19 cellular contexts compared by ENCODE assay signal in genomic region chr4:122172266-122172665, GRCh38. TPM values are rescaled to one million over a fixed set of nuclear protein-coding genes. Genes with fewer than 3 reads are reported as not detected.
DNase-seq lines count a peak whose midpoint lies in the region; ATAC-seq, FAIRE-seq and TF ChIP-seq lines count a peak whose summit lies in the region.
"Had no signal": no experiment of that assay in that cellular context is flagged by ENCODE, and none has a peak within 500 bp of the region (broad histone marks: within the 10 kb centered on the region; RNA-seq: fewer than 3 reads in every experiment).

No MANE protein-coding gene starts in this region.

- H4K20me1 ChIP-seq in HepG2 (ENCODE audit: insufficient read depth, low read length), result no peaks in the 10 kb centered on the region; the same call in 1 of the 2 replicates

- H3K9me3 ChIP-seq in HepG2 (ENCODE audit: low read length) (no peaks in the 10 kb centered on the region), right lobe of liver (no peaks in the 10 kb centered on the region), small intestine (ENCODE audit: control insufficient read depth, low read depth) (no peaks in the 10 kb centered on the region)
- H3K9me3 ChIP-seq: A549 had no signal

- FAIRE-seq in HepG2 (lab: Jason Lieb, UNC), result no peak
- peak; percentile 81 for FAIRE-seq in frontal cortex (lab: Jason Lieb, UNC)
- peak; percentile 61 for FAIRE-seq in small intestine (lab: Jason Lieb, UNC)
- FAIRE-seq: A549 had no signal

- POLR2A ChIA-PET in HepG2 (lab: Yijun Ruan, JAX), result no interaction called here

- H3K9ac ChIP-seq in HepG2 (ENCODE audit: insufficient read depth, low read depth, low read length), result no peak overlapping the region

- no peak overlapping the region for H3K4me2 ChIP-seq in HepG2 (ENCODE audit: low read depth, low read length)
- H3K4me2 ChIP-seq: A549, GM23338 had no signal

- in situ Hi-C loops in HepG2 (cut with HindIII; ENCODE audit: extremely low pct_ligation_motif_present, low pct_unique_long_range_greater_than_20kb), result no loop called here

- intact Hi-C loops in HepG2 (cut with micrococcal nuclease; ENCODE audit: unreplicated experiment) (no loop called here), right lobe of liver (cut with DNase I) (no loop called here)

- no peak for TF ChIP-seq POLR2A in HepG2 (IDR thresholded peaks at IDR 0.05; ENCODE audit: insufficient read depth in 1 of 2, low read depth in 2 of 2, low read length in 2 of 2)
- no peak for TF ChIP-seq POLR2A in right lobe of liver (IDR thresholded peaks at IDR 0.05)

- DNase-seq in HepG2 (ENCODE audit: low spot score) (no peak), right lobe of liver (no peak), frontal cortex (ENCODE audit: low spot score in 2 of 2) (no peak), small intestine (no peak), mesenteric fat pad (ENCODE audit: low spot score) (no peak)
- DNase-seq: ACHN; C1 segment of cervical spinal cord; Calu3; CD4-positive, alpha-beta memory T cell; COR-L47; DMS53; DMS79 treated with DMSO at 0.1 percent for 48 hours; H9; HFFc6 had no signal

- peaks cover 2% of the 10 kb centered on the region for H3K79me2 ChIP-seq in HepG2 (ENCODE audit: insufficient read depth, low read length)

- CTCF ChIA-PET in HepG2 (lab: Yijun Ruan, JAX; ENCODE audit: low intra/inter-chr PET ratio, low total read pairs), result no interaction called here

- H3K27ac ChIP-seq in HepG2 (ENCODE audit: extremely low read length, insufficient read depth, low read length) (no peak overlapping the region), right lobe of liver (no peak overlapping the region), small intestine (ENCODE audit: low read depth in 1 of 2, low read length in 1 of 2) (no peak overlapping the region)
- H3K27ac ChIP-seq: 22Rv1, A549 had no signal

- ATAC-seq in HepG2, result no peak
- ATAC-seq in right lobe of liver, result no peak
- ATAC-seq in HG02678 (IDR thresholded peaks at IDR 0.05; ENCODE audit: unreplicated experiment), result no peak
- ATAC-seq: A549, GM23338, HCT116 had no signal

- no peak for TF ChIP-seq RAD21 in HepG2 (CRISPR knock-in tag; IDR thresholded peaks at IDR 0.05)

- TF ChIP-seq CTCF in HepG2 (CRISPR knock-in tag; IDR thresholded peaks at IDR 0.05) (no peak), right lobe of liver (IDR thresholded peaks at IDR 0.05) (no peak)

- H3K4me1 ChIP-seq in HepG2 (ENCODE audit: insufficient read depth, low read length) (no peaks in the 10 kb centered on the region), right lobe of liver (no peaks in the 10 kb centered on the region), small intestine (ENCODE audit: control insufficient read depth in 2 of 2, insufficient read depth in 1 of 2, low read depth in 1 of 2, low read length in 1 of 2) (no peaks in the 10 kb centered on the region)
- H3K4me1 ChIP-seq: A549 had no signal

- no peaks in the 10 kb centered on the region for H3K27me3 ChIP-seq in HepG2 (ENCODE audit: control insufficient read depth in 1 of 2, insufficient read depth in 2 of 2, low read length in 2 of 2)
- no peaks in the 10 kb centered on the region for H3K27me3 ChIP-seq in right lobe of liver
- no peaks in the 10 kb centered on the region for H3K27me3 ChIP-seq in small intestine (ENCODE audit: control insufficient read depth in 2 of 2, insufficient read depth in 2 of 2, low read length in 2 of 2)

- no peak overlapping the region for H2AFZ ChIP-seq in HepG2 (ENCODE audit: low read length)
- H2AFZ ChIP-seq: GM23338 had no signal

- BruUV-seq in HepG2 (replicated peaks; lab: Mats Ljungman, UMichigan), result no TSS peak

- WGBS in HepG2 (ENCODE audit: low lambda C conversion rate), result 100% methylated on average over 1 of the region's 1 CpG
- 82% methylated on average over 1 of the region's 1 CpG for WGBS in right lobe of liver (ENCODE audit: insufficient coverage, low coverage, low lambda C conversion rate, missing lambda C conversion rate)
- WGBS in small intestine, 3 donors, result 96 to 100% (median 97%) methylated on average over 1 of the region's 1 CpG

- TF ChIP-seq EP300 in HepG2 (IDR thresholded peaks at IDR 0.05; ENCODE audit: low read depth in 2 of 2, low read length in 2 of 2) (no peak), HepG2 (CRISPR knock-in tag; IDR thresholded peaks at IDR 0.05; ENCODE audit: borderline replicate concordance) (no peak)

- H3K4me3 ChIP-seq in HepG2 (replicated peaks in 1 of 3; ENCODE audit: insufficient read depth in 1 of 3, low read depth in 2 of 3, low read length in 3 of 3) (no peak overlapping the region), right lobe of liver (no peak overlapping the region), small intestine (ENCODE audit: low read depth in 1 of 2, low read length in 2 of 2) (no peak overlapping the region)
- H3K4me3 ChIP-seq: A549, GM23338 had no signal

- H3K36me3 ChIP-seq in HepG2 (replicated peaks in 1 of 2; ENCODE audit: control insufficient read depth in 1 of 2, insufficient read depth in 2 of 2, low read length in 2 of 2) (peaks cover 0 to 16% of the 10 kb centered on the region in 2 experiments; a peak in 1 of 5 replicates), right lobe of liver (peaks cover 0 to 21% (median 6%) of the 10 kb centered on the region in 4 donors), small intestine (ENCODE audit: control insufficient read depth in 2 of 2, insufficient read depth in 2 of 2, low read length in 2 of 2) (peaks cover 6 to 7% of the 10 kb centered on the region in 2 donors)

TF ChIP-seq in HepG2, 621 proteins besides CTCF, POLR2A, EP300 and RAD21:
- TF ChIP-seq ZXDC (CRISPR knock-in tag; IDR thresholded peaks at IDR 0.05) (no peak), ZNF577 (CRISPR knock-in tag; IDR thresholded peaks at IDR 0.05; ENCODE audit: borderline replicate concordance, low read depth) (no peak), ATF7 (IDR thresholded peaks at IDR 0.05) (peak; percentile 57; the same call in 1 of the 2 replicates), ATF7 (CRISPR knock-in tag; IDR thresholded peaks at IDR 0.05) (no peak)
- TF ChIP-seq, protein P1, sequence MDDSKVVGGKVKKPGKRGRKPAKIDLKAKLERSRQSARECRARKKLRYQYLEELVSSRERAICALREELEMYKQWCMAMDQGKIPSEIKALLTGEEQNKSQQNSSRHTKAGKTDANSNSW (CRISPR knock-in tag; IDR thresholded peaks at IDR 0.05; ENCODE audit: borderline replicate concordance), result no peak

RNA-seq across cellular contexts. Expression of gene BLTP1, which starts 20.1 kb away (rescaled TPM):
- 25.3 and 27.7 TPM in 2 replicates for total RNA-seq in HepG2 (2016; rRNA removed; fragmentation: Illumina TruSeq; extraction: Trizol)
- total RNA-seq in HepG2 (2016; cell fraction: cytosol; rRNA removed; fragmentation: Illumina TruSeq; extraction: Trizol; ENCODE audit: low read depth), result 2.5 and 2.6 TPM in 2 replicates
- 24.4 and 28.7 TPM in 2 replicates for total RNA-seq in HepG2 (2016; cell fraction: insoluble cytoplasmic fraction; rRNA removed; fragmentation: Illumina TruSeq; extraction: Trizol)
- total RNA-seq in HepG2 (2016; cell fraction: membrane; rRNA removed; fragmentation: Illumina TruSeq; extraction: Trizol), result 6.8 and 7.9 TPM in 2 replicates
- 73.9 and 78.1 TPM in 2 replicates for total RNA-seq in HepG2 (2016; cell fraction: nucleus; rRNA removed; fragmentation: Illumina TruSeq; extraction: Trizol)
- 30.5 and 33.1 TPM in 2 replicates for polyA plus RNA-seq in HepG2 (2011; rRNA removed)
- 11.8 and 19.8 TPM in 2 replicates for polyA plus RNA-seq in HepG2 (2011; cell fraction: cytosol; rRNA removed)
- polyA plus RNA-seq in HepG2 (2011; cell fraction: nucleus; rRNA removed), result 39.5 and 41.7 TPM in 2 replicates
- 24.5 and 26.4 TPM in 2 replicates for polyA plus RNA-seq in HepG2 (2012)
- 0.38 and 0.60 TPM in 2 replicates for polyA plus RNA-seq in HepG2 (2016; cell fraction: cytosol; fragmentation: Illumina TruSeq; extraction: Trizol; ENCODE audit: low read depth)
- 10.3 and 12.0 TPM in 2 replicates for polyA plus RNA-seq in HepG2 (2016; cell fraction: insoluble cytoplasmic fraction; fragmentation: Illumina TruSeq; extraction: Trizol; ENCODE audit: low read depth)
- polyA plus RNA-seq in HepG2 (2016; cell fraction: membrane; fragmentation: Illumina TruSeq; extraction: Trizol; ENCODE audit: low read depth), result 0.87 and 1.0 TPM in 2 replicates
- polyA plus RNA-seq in HepG2 (2016; cell fraction: nucleus; fragmentation: Illumina TruSeq; extraction: Trizol; ENCODE audit: insufficient read depth, low read depth), result 42.9 and 51.9 TPM in 2 replicates
- 57.6 and 127 TPM in 2 replicates for polyA minus RNA-seq in HepG2 (2011; rRNA and poly(A)+ RNA removed; ENCODE audit: low replicate concordance)
- polyA minus RNA-seq in HepG2 (2011; cell fraction: cytosol; rRNA and poly(A)+ RNA removed), result 58.7 and 79.2 TPM in 2 replicates
- 342 and 404 TPM in 2 replicates for polyA minus RNA-seq in HepG2 (2011; cell fraction: nucleus; rRNA and poly(A)+ RNA removed)
- 10 to 100 TPM; 29.1 to 42.1 (median 36.9) TPM for total RNA-seq in right lobe of liver
- total RNA-seq in frontal cortex, result 133 TPM
- polyA plus RNA-seq in small intestine, result 10 to 100 TPM; 18.0 to 26.8 (median 19.2) TPM
- 72.1 TPM for total RNA-seq in mesenteric fat pad
